Comparison of ENCODE assay signal across 12 cellular contexts in genomic region chr9:133269133-133269532, GRCh38. TPM values are rescaled to one million over a fixed set of nuclear protein-coding genes. Genes with fewer than 3 reads are reported as not detected.
A peak's percentile ranks its signal among the peaks of the same experiment; 100 is the strongest.
DNase-seq lines count a peak whose midpoint lies in the region; ATAC-seq, FAIRE-seq and TF ChIP-seq lines count a peak whose summit lies in the region.
"Not testable (repeated sequence)": the region's sequence is repeated elsewhere in the genome, so short reads cannot be mapped to it uniquely, and the experiment has no call there.
"Had no signal": no experiment of that assay in that cellular context is flagged by ENCODE, and none has a peak within 500 bp of the region (broad histone marks: within the 10 kb centered on the region; RNA-seq: fewer than 3 reads in every experiment).

No MANE protein-coding gene starts in this region.

- CTCF ChIA-PET in K562 (lab: Yijun Ruan, JAX; ENCODE audit: low intra/inter-chr PET ratio), result not testable (repeated sequence)

- H3K9ac ChIP-seq in K562 (ENCODE audit: insufficient read depth in 1 of 2, low read depth in 2 of 2, low read length in 2 of 2), result peak overlapping the region in 1 of 2 experiments; percentile 73; a peak in 2 of 4 replicates

- H3K9me3 ChIP-seq in K562 (replicated peaks; ENCODE audit: control insufficient read depth, insufficient read depth, low read depth, low read length); ovary; testis: not testable (repeated sequence)

- peak; percentile 68; the same call in 1 of the 2 replicates for TF ChIP-seq EP300 in K562 (IDR thresholded peaks at IDR 0.05; ENCODE audit: low read length)
- not testable (repeated sequence) for TF ChIP-seq EP300 in ovary (IDR thresholded peaks at IDR 0.05)

- not testable (repeated sequence) for TF ChIP-seq POLR2A in K562 (conservative IDR thresholded peaks at IDR 0.05); erythroblast (IDR thresholded peaks at IDR 0.05; ENCODE audit: low read length); ovary (IDR thresholded peaks at IDR 0.05); testis (IDR thresholded peaks at IDR 0.05)

- peaks cover 39% of the 10 kb centered on the region for H3K36me3 ChIP-seq in K562 (ENCODE audit: control insufficient read depth, insufficient read depth, low read length)
- not testable (repeated sequence) for H3K36me3 ChIP-seq in ovary; testis (ENCODE audit: low read depth, missing control alignments)

- peak; percentile 57 for DNase-seq in ACHN
- DNase-seq in OCI-M1 (lab: John Stamatoyannopoulos, UW), result peak; percentile 79
- DNase-seq in K562 (ENCODE audit: extremely low read depth in 1 of 4, low spot score in 3 of 4), result peak in 1 of 4 experiments; percentile 63
- DNase-seq in erythroblast (lab: John Stamatoyannopoulos, UW), result peak; percentile 46 to 66
- peak; percentile 38 for DNase-seq in kidney tubule cell (ENCODE audit: low spot score)
- DNase-seq in ovary, result not testable (repeated sequence)
- DNase-seq in testis, result peak; percentile 61

- POLR2A ChIA-PET in K562 (lab: Yijun Ruan, JAX), result interaction anchor here (0.6 to 1.6 kb wide), 9 partner anchors 10 to 756 kb away, joined by 3 to 7 read pairs (median 4); partner anchors contain the start of gene BRD3OS

- 0% methylated on average over 2 of the region's 2 CpGs for WGBS in K562 (ENCODE audit: insufficient coverage, low coverage, missing lambda C conversion rate)
- 4 to 29% (median 11%) methylated on average over 2 of the region's 2 CpGs for WGBS in ovary, 3 donors
- 24 to 37% methylated on average over 2 of the region's 2 CpGs for WGBS in testis, 2 donors

- not testable (repeated sequence) for BruUV-seq in K562 (replicated peaks; lab: Mats Ljungman, UMichigan)

- H3K9me1 ChIP-seq in K562 (ENCODE audit: control insufficient read depth, insufficient read depth, low read length), result not testable (repeated sequence)

- not testable (repeated sequence) for H2AFZ ChIP-seq in K562 (ENCODE audit: low read depth, low read length)

- in situ Hi-C loops in ACHN (cut with HindIII; ENCODE audit: low pct_ligation_motif_present, low pct_unique_long_range_greater_than_20kb, low sequenced_read_pairs); K562 (cut with MboI): not testable (repeated sequence)

- H3K4me3 ChIP-seq in K562, result peak overlapping the region; percentile 2; the same call in 1 of the 2 replicates
- H3K4me3 ChIP-seq in ovary, testis: not testable (repeated sequence)

- H3K4me2 ChIP-seq in K562 (ENCODE audit: insufficient read depth, low read length), result peak overlapping the region; percentile 77

- H4K20me1 ChIP-seq in K562 (replicated peaks; ENCODE audit: control insufficient read depth, insufficient read depth, low read length), result not testable (repeated sequence)

- peak overlapping the region; percentile 85 for H3K27ac ChIP-seq in K562 (ENCODE audit: extremely low read depth, low read depth, low read length)
- H3K27ac ChIP-seq in ovary, result peak overlapping the region; percentile 32 to 85
- H3K27ac ChIP-seq in testis, result peak overlapping the region; percentile 80 to 82

- H3K4me1 ChIP-seq in K562 (replicated peaks in 1 of 2; ENCODE audit: control insufficient read depth in 2 of 2, insufficient read depth in 2 of 2, low read length in 2 of 2), result peaks cover 18 to 53% of the 10 kb centered on the region in 2 experiments
- peaks cover 16% of the 10 kb centered on the region for H3K4me1 ChIP-seq in ovary (ENCODE audit: insufficient read depth)
- H3K4me1 ChIP-seq in testis, result peaks cover 28% of the 10 kb centered on the region

- FAIRE-seq in K562 (lab: Jason Lieb, UNC), result peak; percentile 26

- not testable (repeated sequence) for TF ChIP-seq RAD21 in K562 (CRISPR knock-in tag; conservative IDR thresholded peaks at IDR 0.05 in 1 of 2, IDR thresholded peaks at IDR 0.05 in 1 of 2)

- peak; percentile 37 for ATAC-seq in K562

- intact Hi-C loops in K562 (cut with micrococcal nuclease); ovary (cut with DNase I); testis (cut with DNase I; ENCODE audit: low total_unique reads): not testable (repeated sequence)

- not testable (repeated sequence) for H3K27me3 ChIP-seq in K562 (ENCODE audit: control insufficient read depth in 2 of 2, insufficient read depth in 2 of 2, low read length in 2 of 2); ovary; testis

- peaks cover 84% of the 10 kb centered on the region for H3K79me2 ChIP-seq in K562 (ENCODE audit: control insufficient read depth, insufficient read depth, low read length)

- not testable (repeated sequence) for TF ChIP-seq CTCF in K562 (IDR thresholded peaks at IDR 0.05 in 2 of 3, conservative IDR thresholded peaks at IDR 0.05 in 1 of 3; ENCODE audit: insufficient read depth in 2 of 3, low read depth in 1 of 3, low read length in 3 of 3); ovary (IDR thresholded peaks at IDR 0.05); testis (IDR thresholded peaks at IDR 0.05)

TF ChIP-seq in K562, 482 proteins besides CTCF, POLR2A, EP300 and RAD21 (continues in another document):
- peak; percentile 88 for TF ChIP-seq HMBOX1 (IDR thresholded peaks at IDR 0.05)
- TF ChIP-seq BCLAF1 (IDR thresholded peaks at IDR 0.05; ENCODE audit: borderline replicate concordance in 1 of 2, control insufficient read depth in 1 of 2, low read depth in 2 of 2, low read length in 1 of 2), result 0 out of 4 replicates have a peak, but pooled peaks of 1 of the 2 experiments have one; percentile 24
- peak; percentile 12; the same call in 1 of the 2 replicates for TF ChIP-seq GTF2E2 (tag; IDR thresholded peaks at IDR 0.05)
- peak; percentile 39; the same call in 1 of the 2 replicates for TF ChIP-seq FOXM1 (IDR thresholded peaks at IDR 0.05; ENCODE audit: low read depth)
- TF ChIP-seq FOXM1 (CRISPR knock-in tag; IDR thresholded peaks at IDR 0.05; ENCODE audit: low read depth); TEAD4 (CRISPR knock-in tag; IDR thresholded peaks at IDR 0.05; ENCODE audit: borderline replicate concordance): not testable (repeated sequence)
- TF ChIP-seq GATA2 (CRISPR knock-in tag; IDR thresholded peaks at IDR 0.05), result peak; percentile 65; the same call in 1 of the 2 replicates
- TF ChIP-seq KLF16 (IDR thresholded peaks at IDR 0.05), result 0 out of 2 replicates have a peak, but pooled peaks have one; percentile 33
- peak; percentile 32; the same call in 1 of the 2 replicates for TF ChIP-seq NFIC (IDR thresholded peaks at IDR 0.05)
- TF ChIP-seq MTA2 (IDR thresholded peaks at IDR 0.05; ENCODE audit: low read depth), result peak; percentile 16; the same call in 1 of the 2 replicates
- peak; percentile 71; the same call in 1 of the 2 replicates for TF ChIP-seq TEAD4 (IDR thresholded peaks at IDR 0.05; ENCODE audit: low read length)

RNA-seq across cellular contexts. Expression of gene ABO, which starts 5.9 kb away (rescaled TPM):
- 38.9 and 65.2 TPM in 2 replicates for total RNA-seq in K562 (2011; cell fraction: chromatin; rRNA removed; ENCODE audit: low replicate concordance)
- 20.8 and 22.5 TPM in 2 replicates for total RNA-seq in K562 (2011; cell fraction: nucleolus; rRNA removed)
- 48.2 and 94.6 TPM in 2 replicates for total RNA-seq in K562 (2011; cell fraction: nucleoplasm; rRNA removed)
- total RNA-seq in K562 (2014; rRNA removed) (5.0 and 6.1 TPM in 2 replicates), K562 (2014; rRNA removed; fragmentation: Illumina TruSeq; extraction: Trizol) (5.6 and 6.5 TPM in 2 replicates), K562 (2015; rRNA removed; fragmentation: Illumina TruSeq; extraction: Trizol) (5.8 and 6.5 TPM in 2 replicates), K562 (2021) (11.9 and 15.3 TPM in 2 replicates), ovary (10 to 100 TPM; 16.0 to 27.7 (median 22.0) TPM), testis (10 to 100 TPM; 25.6 to 31.1 TPM)
- polyA plus RNA-seq in K562 (2011; rRNA removed) (9.9 and 18.7 TPM in 2 replicates), K562 (2014; fragmentation: Illumina TruSeq; extraction: Trizol) (16.0 and 18.5 TPM in 2 replicates), K562 (2014; fragmentation: Nextera tagmentation; extraction: Ambion mirVana) (10 to 100 TPM; 16.9 to 21.9 TPM), K562 (2014; rRNA removed) (13.3 and 16.6 TPM in 2 replicates), ovary (10 to 100 TPM; 18.5 to 21.1 TPM), testis (ENCODE audit: insufficient read depth, low read depth, low replicate concordance) (10.4 TPM)
- 10.0 and 10.8 TPM in 2 replicates for polyA plus RNA-seq in K562 (2011; cell fraction: cytosol; rRNA removed)
- polyA plus RNA-seq in K562 (2011; cell fraction: nucleus; rRNA removed), result 54.0 and 57.5 TPM in 2 replicates
- 14.4 and 28.3 TPM in 2 replicates for polyA plus RNA-seq in K562 (2012)
- 6.4 and 6.8 TPM in 2 replicates for polyA minus RNA-seq in K562 (2011; rRNA and poly(A)+ RNA removed)
- 7.1 and 10.8 TPM in 2 replicates for polyA minus RNA-seq in K562 (2011; cell fraction: cytosol; rRNA and poly(A)+ RNA removed)
- polyA minus RNA-seq in K562 (2011; cell fraction: nucleus; rRNA and poly(A)+ RNA removed), result 6.6 and 11.7 TPM in 2 replicates
- total RNA-seq: A673, Daoy, H1, HFFc6, HT1080 had no signal
